Comparison of ENCODE assay signal across 21 cellular contexts in genomic region chr1:222093518-222093917, GRCh38.
DNase-seq lines count a peak whose midpoint lies in the region; ATAC-seq, FAIRE-seq and TF ChIP-seq lines count a peak whose summit lies in the region.
"Had no signal": no experiment of that assay in that cellular context is flagged by ENCODE, and none has a peak within 500 bp of the region (broad histone marks: within the 10 kb centered on the region; RNA-seq: fewer than 3 reads in every experiment).

No MANE protein-coding gene starts in this region.

- peak overlapping the region; percentile 31 for H3K27ac Mint-ChIP-seq in activated naive CD4-positive, alpha-beta T cell treated with anti-CD3 and anti-CD28 coated beads, Interleukin-2, amount 10 ng/mL, durations not matched to agents 7 days and 5 days
- H3K27ac Mint-ChIP-seq: B cell; CD4-positive, alpha-beta T cell; CD8-positive, alpha-beta T cell had no signal

- no peak for TF ChIP-seq POLR2A in right lobe of liver (IDR thresholded peaks at IDR 0.05)

- no peak overlapping the region for H3K4me3 ChIP-seq in right lobe of liver
- H3K4me3 ChIP-seq: A549; BLaER1 treated with 17β-estradiol and CSF1 and Interleukin-3, amounts not matched to agents 10 nM and 100 nM had no signal

- no peak overlapping the region for H3K4me3 Mint-ChIP-seq in activated naive CD4-positive, alpha-beta T cell treated with anti-CD3 and anti-CD28 coated beads, Interleukin-2, amount 10 ng/mL, durations not matched to agents 7 days and 5 days
- H3K4me3 Mint-ChIP-seq: B cell; CD4-positive, alpha-beta T cell; CD8-positive, alpha-beta T cell had no signal

- intact Hi-C loops in right lobe of liver (cut with DNase I): no loop called here

- H3K27me3 Mint-ChIP-seq in activated naive CD4-positive, alpha-beta T cell treated with anti-CD3 and anti-CD28 coated beads, Interleukin-2, amount 10 ng/mL, durations not matched to agents 7 days and 5 days: peaks cover 4% of the 10 kb centered on the region

- H3K4me1 Mint-ChIP-seq in activated naive CD4-positive, alpha-beta T cell treated with anti-CD3 and anti-CD28 coated beads, Interleukin-2, amount 10 ng/mL, durations not matched to agents 7 days and 5 days: no peaks in the 10 kb centered on the region
- H3K4me1 Mint-ChIP-seq: B cell had no signal

- no peak for DNase-seq in activated naive CD4-positive, alpha-beta T cell treated with anti-CD3 and anti-CD28 coated beads, Interleukin-2, amount 10 ng/mL, durations not matched to agents 7 days and 5 days
- no peak for DNase-seq in activated naive CD4-positive, alpha-beta T cell treated with anti-CD3 and anti-CD28 coated beads, Interleukin-2, amount 50 U/mL, for 16 hours
- DNase-seq in GM19239 (ENCODE audit: insufficient read length, low spot score) (no peak), right lobe of liver (no peak)
- no peak for DNase-seq in activated T-cell treated with anti-CD3 and anti-CD28 coated beads, Interleukin-2, amount 50 U/mL, for 48 hours
- DNase-seq: AML-193; Caco-2; Calu3; CD4-positive, alpha-beta T cell; CD8-positive, alpha-beta T cell; DMS79 treated with DMSO at 0.1 percent for 48 hours; GF-D8 had no signal

- no peaks in the 10 kb centered on the region for H3K36me3 Mint-ChIP-seq in activated naive CD4-positive, alpha-beta T cell treated with anti-CD3 and anti-CD28 coated beads, Interleukin-2, amount 10 ng/mL, durations not matched to agents 7 days and 5 days
- H3K36me3 Mint-ChIP-seq: CD8-positive, alpha-beta T cell had no signal

- CTCF ChIA-PET in activated naive CD4-positive, alpha-beta T cell treated with anti-CD3 and anti-CD28 coated beads, Interleukin-2, amount 10 ng/mL, durations not matched to agents 7 days and 5 days (lab: Charles Lee): no interaction called here

- peaks cover 0 to 29% (median 6%) of the 10 kb centered on the region in 4 donors for H3K4me1 ChIP-seq in right lobe of liver
- H3K4me1 ChIP-seq: A549; BLaER1 treated with 17β-estradiol and CSF1 and Interleukin-3, amounts not matched to agents 10 nM and 100 nM; Caco-2 had no signal

- no peaks in the 10 kb centered on the region for H3K27me3 ChIP-seq in right lobe of liver
- H3K27me3 ChIP-seq: BLaER1 treated with 17β-estradiol and CSF1 and Interleukin-3, amounts not matched to agents 10 nM and 100 nM had no signal

- H3K9me3 Mint-ChIP-seq in activated naive CD4-positive, alpha-beta T cell treated with anti-CD3 and anti-CD28 coated beads, Interleukin-2, amount 10 ng/mL, durations not matched to agents 7 days and 5 days: no peaks in the 10 kb centered on the region
- H3K9me3 Mint-ChIP-seq: CD4-positive, alpha-beta T cell; CD8-positive, alpha-beta T cell had no signal

- WGBS in right lobe of liver (ENCODE audit: insufficient coverage, low coverage, low lambda C conversion rate, missing lambda C conversion rate): 30% methylated on average over 4 of the region's 4 CpGs

- no peaks in the 10 kb centered on the region for H3K9me3 ChIP-seq in right lobe of liver
- H3K9me3 ChIP-seq: A549; BLaER1 treated with 17β-estradiol and CSF1 and Interleukin-3, amounts not matched to agents 10 nM and 100 nM; Caco-2 had no signal

- ATAC-seq in right lobe of liver (peak in 3 of 4 donors; percentile 42 to 67 (median 54)), HG03521 (IDR thresholded peaks at IDR 0.05; ENCODE audit: unreplicated experiment) (no peak)
- ATAC-seq: A549; CD8-positive, alpha-beta T cell had no signal

- peak; percentile 23 for FAIRE-seq in GM19239 (lab: Jason Lieb, UNC)
- FAIRE-seq: A549, D721Med, G401.6, GM12891 had no signal

- TF ChIP-seq CTCF in right lobe of liver (IDR thresholded peaks at IDR 0.05): no peak

- H3K27ac ChIP-seq in right lobe of liver: no peak overlapping the region
- H3K27ac ChIP-seq: 22Rv1; A549; BLaER1 treated with 17β-estradiol and CSF1 and Interleukin-3, amounts not matched to agents 10 nM and 100 nM; C4-2B had no signal

- H3K36me3 ChIP-seq in right lobe of liver: no peaks in the 10 kb centered on the region
- H3K36me3 ChIP-seq: BLaER1 treated with 17β-estradiol and CSF1 and Interleukin-3, amounts not matched to agents 10 nM and 100 nM had no signal
